Comparison of ENCODE assay signal across 21 cellular contexts in genomic region chr13:36543671-36544070, GRCh38.
DNase-seq lines count a peak whose midpoint lies in the region; TF ChIP-seq lines count a peak whose summit lies in the region.
"Had no signal": no experiment of that assay in that cellular context is flagged by ENCODE, and none has a peak within 500 bp of the region (broad histone marks: within the 10 kb centered on the region; RNA-seq: fewer than 3 reads in every experiment).

No MANE protein-coding gene starts in this region.

- DNase-seq in DMS79 treated with DMSO at 0.1 percent for 48 hours (lab: John Stamatoyannopoulos, UW) (peak; percentile 55), DMS79 (lab: John Stamatoyannopoulos, UW) (no peak), NCI-H2081 (lab: John Stamatoyannopoulos, UW) (peak; percentile 76 to 91), SHP77 (lab: John Stamatoyannopoulos, UW) (peak; percentile 78 to 79), nephron progenitor cell (no peak), OCI-M2 (lab: John Stamatoyannopoulos, UW; ENCODE audit: unreplicated experiment) (no peak), hepatic stellate cell (ENCODE audit: low spot score) (no peak), uterus (no peak)
- DNase-seq: activated CD4-positive, alpha-beta memory T cell treated with anti-CD3 and anti-CD28 coated beads, Interleukin-2, amount 10 ng/mL, durations not matched to agents 7 days and 5 days; activated T-cell treated with anti-CD3 and anti-CD28 coated beads, Interleukin-2, amount 50 U/mL, for 24 hours; dermis blood vessel endothelial cell; DMS53; foreskin keratinocyte; left colon; stimulated activated CD4-positive, alpha-beta T cell treated with anti-CD3 and anti-CD28 coated beads, Interleukin-15, amount 100 ng/mL, for 24 hours; stimulated activated naive B cell treated with anti-CD40 and anti-IgM and Interleukin-4, amounts not matched to agents 10 μg/mL and 1 μg/mL and 100 μg/mL, for 72 hours; thyroid gland had no signal

- intact Hi-C loops in uterus (cut with DNase I; ENCODE audit: low total_unique reads): no loop called here

- no peaks in the 10 kb centered on the region for H3K27me3 ChIP-seq in uterus
- H3K27me3 ChIP-seq: thyroid gland had no signal

- TF ChIP-seq POLR2A in uterus (IDR thresholded peaks at IDR 0.05): no peak

- H3K27ac ChIP-seq in uterus: no peak overlapping the region
- H3K27ac ChIP-seq: 22Rv1, foreskin keratinocyte, thyroid gland had no signal

- no peak overlapping the region for H3K4me3 Mint-ChIP-seq in nephron progenitor cell
- H3K4me3 Mint-ChIP-seq: activated CD4-positive, alpha-beta memory T cell treated with anti-CD3 and anti-CD28 coated beads, Interleukin-2, amount 10 ng/mL, durations not matched to agents 7 days and 5 days; activated naive CD8-positive, alpha-beta T cell; activated T-cell treated with anti-CD3 and anti-CD28 coated beads, Interleukin-2, amount 50 U/mL, for 24 hours; stimulated activated naive B cell treated with anti-CD40 and anti-IgM and Interleukin-4, amounts not matched to agents 10 μg/mL and 1 μg/mL and 100 μg/mL, for 72 hours; T-helper 1 cell treated with Interleukin-12 subunit alpha and Interleukin-12 subunit beta and Interleukin-4 antibody, amounts not matched to agents 30 μg/mL and 1 μg/mL, for 36 hours had no signal

- H3K4me1 ChIP-seq in uterus: no peaks in the 10 kb centered on the region
- H3K4me1 ChIP-seq: foreskin keratinocyte, thyroid gland had no signal

- H3K36me3 ChIP-seq in uterus: no peaks in the 10 kb centered on the region
- H3K36me3 ChIP-seq: thyroid gland had no signal

- H3K4me3 ChIP-seq in uterus: no peak overlapping the region
- H3K4me3 ChIP-seq: thyroid gland had no signal

- H3K27ac Mint-ChIP-seq in nephron progenitor cell: peak overlapping the region; percentile 42
- H3K27ac Mint-ChIP-seq: activated CD4-positive, alpha-beta memory T cell treated with anti-CD3 and anti-CD28 coated beads, Interleukin-2, amount 10 ng/mL, durations not matched to agents 7 days and 5 days; activated naive CD8-positive, alpha-beta T cell; activated T-cell treated with anti-CD3 and anti-CD28 coated beads, Interleukin-2, amount 50 U/mL, for 24 hours; stimulated activated naive B cell treated with anti-CD40 and anti-IgM and Interleukin-4, amounts not matched to agents 10 μg/mL and 1 μg/mL and 100 μg/mL, for 72 hours; T-helper 1 cell treated with Interleukin-12 subunit alpha and Interleukin-12 subunit beta and Interleukin-4 antibody, amounts not matched to agents 30 μg/mL and 1 μg/mL, for 36 hours had no signal

- peaks cover 14% of the 10 kb centered on the region for H3K9me3 Mint-ChIP-seq in nephron progenitor cell
- H3K9me3 Mint-ChIP-seq: activated CD4-positive, alpha-beta memory T cell treated with anti-CD3 and anti-CD28 coated beads, Interleukin-2, amount 10 ng/mL, durations not matched to agents 7 days and 5 days had no signal

- TF ChIP-seq CTCF in nephron progenitor cell (IDR thresholded peaks at IDR 0.05): no peak
- TF ChIP-seq CTCF in uterus (IDR thresholded peaks at IDR 0.05): no peak

- no peaks in the 10 kb centered on the region for H3K36me3 Mint-ChIP-seq in nephron progenitor cell (ENCODE audit: low read depth)
- H3K36me3 Mint-ChIP-seq: activated naive CD8-positive, alpha-beta T cell; brain had no signal

- H3K4me1 Mint-ChIP-seq in nephron progenitor cell: peaks cover 19% of the 10 kb centered on the region
- H3K4me1 Mint-ChIP-seq: activated CD4-positive, alpha-beta memory T cell treated with anti-CD3 and anti-CD28 coated beads, Interleukin-2, amount 10 ng/mL, durations not matched to agents 7 days and 5 days had no signal

- peaks cover 0 to 5% of the 10 kb centered on the region in 2 donors for H3K9me3 ChIP-seq in uterus
- H3K9me3 ChIP-seq: thyroid gland had no signal

- peaks cover 11% of the 10 kb centered on the region for H3K27me3 Mint-ChIP-seq in nephron progenitor cell (ENCODE audit: low read depth, poor library complexity)
- H3K27me3 Mint-ChIP-seq: activated T-cell treated with anti-CD3 and anti-CD28 coated beads, Interleukin-2, amount 50 U/mL, for 24 hours had no signal

Comparison
In these comparisons a context has a peak if more than half of its experiments do, and no peak if none do; other contexts are left out.
1. DNase-seq: peak in DMS79 treated with DMSO at 0.1 percent for 48 hours (single experiment), NCI-H2081 (2 of 2) and SHP77 (2 of 2); none in DMS79 (single experiment), nephron progenitor cell (single experiment), OCI-M2 (single experiment), hepatic stellate cell (single experiment) and uterus (0 of 2).